In the genomic region with DNA sequence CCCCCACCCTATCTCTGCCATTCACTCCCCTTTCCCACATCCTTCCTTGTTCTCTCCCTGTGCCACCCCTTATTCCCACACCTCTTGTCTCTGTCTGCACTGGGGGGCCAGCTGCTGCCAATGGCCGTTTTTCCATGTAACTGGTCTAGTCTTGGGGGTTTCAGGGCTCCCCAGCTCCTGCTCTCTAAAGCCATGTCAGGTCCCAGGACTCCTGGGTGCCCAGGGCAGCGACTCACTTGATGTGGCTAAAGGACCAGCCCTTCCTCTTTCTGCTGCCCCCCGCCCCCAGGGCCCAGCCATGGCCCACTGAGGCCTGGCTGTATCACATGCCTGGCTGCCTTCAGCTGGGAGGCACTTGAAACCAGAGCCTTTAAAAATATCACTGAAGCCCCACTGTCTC, we compare ENCODE assay signal across 26 cellular contexts. TPM values are rescaled to one million over a fixed set of nuclear protein-coding genes. Genes with fewer than 3 reads are reported as not detected.
DNase-seq lines count a peak whose midpoint lies in the region; ATAC-seq and TF ChIP-seq lines count a peak whose summit lies in the region.
"Had no signal": no experiment of that assay in that cellular context is flagged by ENCODE, and none has a peak within 500 bp of the region (broad histone marks: within the 10 kb centered on the region; RNA-seq: fewer than 3 reads in every experiment).

No MANE protein-coding gene starts in this region.

- H3K27me3 ChIP-seq in aorta (ENCODE audit: control insufficient read depth in 1 of 2, insufficient read depth in 2 of 2, low read length in 1 of 2), result no peaks in the 10 kb centered on the region
- no peaks in the 10 kb centered on the region for H3K27me3 ChIP-seq in brain microvascular endothelial cell (replicated peaks)

- DNase-seq in stimulated activated naive CD8-positive, alpha-beta T cell treated with anti-CD3 and anti-CD28 coated beads, Interleukin-15, amount 100 ng/mL, for 72 hours, result no peak
- no peak for DNase-seq in stimulated activated naive CD8-positive, alpha-beta T cell treated with anti-CD3 and anti-CD28 coated beads, Interleukin-15, Interleukin-2, amounts not matched to agents 100 U/mL and 50 U/mL, for 24 hours
- DNase-seq in memory B cell (ENCODE audit: low spot score in 2 of 2) (no peak), aorta (peak; percentile 17 to 63), brain microvascular endothelial cell (no peak), Right ventricle myocardium superior (no peak), NCI-H524 treated with DMSO at 0.1 percent for 48 hours (lab: John Stamatoyannopoulos, UW) (no peak)
- DNase-seq: AML-193; C1 segment of cervical spinal cord; CD4-positive, CD25-positive, alpha-beta regulatory T cell; CD8-positive, alpha-beta memory T cell; COR-L47; DMS 273 treated with DMSO at 0.1 percent for 48 hours; DMS53; DND-41; EL; GM23248 had no signal

- H3K4me3 Mint-ChIP-seq in stimulated activated naive CD8-positive, alpha-beta T cell treated with anti-CD3 and anti-CD28 coated beads, Interleukin-15, amount 100 ng/mL, for 72 hours, result no peak overlapping the region
- H3K4me3 Mint-ChIP-seq in dendritic cell treated with granulocyte-macrophage colony-stimulating factor and Interleukin-4, amounts not matched to agents 40 ng/mL and 50 ng/mL, for 4 days, result no peak overlapping the region
- H3K4me3 Mint-ChIP-seq in memory B cell, result no peak overlapping the region
- H3K4me3 Mint-ChIP-seq: CD4-positive, CD25-positive, alpha-beta regulatory T cell; CD8-positive, alpha-beta memory T cell had no signal

- H3K27ac Mint-ChIP-seq in stimulated activated naive CD8-positive, alpha-beta T cell treated with anti-CD3 and anti-CD28 coated beads, Interleukin-15, amount 100 ng/mL, for 72 hours, result peak overlapping the region; percentile 31 to 88
- H3K27ac Mint-ChIP-seq in dendritic cell treated with granulocyte-macrophage colony-stimulating factor and Interleukin-4, amounts not matched to agents 40 ng/mL and 50 ng/mL, for 4 days, result peak overlapping the region; percentile 38
- H3K27ac Mint-ChIP-seq in memory B cell, result peak overlapping the region; percentile 74
- H3K27ac Mint-ChIP-seq: CD4-positive, CD25-positive, alpha-beta regulatory T cell had no signal

- no peaks in the 10 kb centered on the region for H3K9me3 Mint-ChIP-seq in stimulated activated naive CD8-positive, alpha-beta T cell treated with anti-CD3 and anti-CD28 coated beads, Interleukin-15, amount 100 ng/mL, for 72 hours
- H3K9me3 Mint-ChIP-seq in dendritic cell treated with granulocyte-macrophage colony-stimulating factor and Interleukin-4, amounts not matched to agents 40 ng/mL and 50 ng/mL, for 4 days, result no peaks in the 10 kb centered on the region
- no peaks in the 10 kb centered on the region for H3K9me3 Mint-ChIP-seq in memory B cell
- H3K9me3 Mint-ChIP-seq: CD4-positive, CD25-positive, alpha-beta regulatory T cell; CD8-positive, alpha-beta memory T cell had no signal

- no peaks in the 10 kb centered on the region for H3K36me3 ChIP-seq in aorta (ENCODE audit: control insufficient read depth in 1 of 2, insufficient read depth in 2 of 2, low read length in 1 of 2)
- H3K36me3 ChIP-seq in brain microvascular endothelial cell (replicated peaks), result no peaks in the 10 kb centered on the region
- H3K36me3 ChIP-seq: HAP-1 had no signal

- in situ Hi-C loops in brain microvascular endothelial cell (cut with HindIII; ENCODE audit: low pct_ligation_motif_present, low sequenced_read_pairs), result no loop called here

- H3K36me3 Mint-ChIP-seq in dendritic cell treated with granulocyte-macrophage colony-stimulating factor and Interleukin-4, amounts not matched to agents 40 ng/mL and 50 ng/mL, for 4 days (ENCODE audit: low read depth), result peaks cover 43% of the 10 kb centered on the region
- peaks cover 2% of the 10 kb centered on the region for H3K36me3 Mint-ChIP-seq in memory B cell

- no peak for TF ChIP-seq CTCF in brain microvascular endothelial cell (IDR thresholded peaks at IDR 0.05; ENCODE audit: low read depth, low read length, missing control alignments)

- H3K27ac ChIP-seq in aorta (ENCODE audit: low read depth in 1 of 2, low read length in 2 of 2) (no peak overlapping the region), brain microvascular endothelial cell (no peak overlapping the region)
- H3K27ac ChIP-seq: 22Rv1, A549, GM23248, HL-60 had no signal

- WGBS in aorta, 2 donors, result 52 to 88% methylated on average over 3 of the region's 3 CpGs

- H3K27me3 Mint-ChIP-seq in stimulated activated naive CD8-positive, alpha-beta T cell treated with anti-CD3 and anti-CD28 coated beads, Interleukin-15, amount 100 ng/mL, for 72 hours, result no peaks in the 10 kb centered on the region
- no peaks in the 10 kb centered on the region for H3K27me3 Mint-ChIP-seq in dendritic cell treated with granulocyte-macrophage colony-stimulating factor and Interleukin-4, amounts not matched to agents 40 ng/mL and 50 ng/mL, for 4 days
- H3K27me3 Mint-ChIP-seq in memory B cell, result no peaks in the 10 kb centered on the region
- H3K27me3 Mint-ChIP-seq: CD4-positive, CD25-positive, alpha-beta regulatory T cell had no signal

- H3K9me3 ChIP-seq in aorta (ENCODE audit: control insufficient read depth, low read length), result no peaks in the 10 kb centered on the region
- H3K9me3 ChIP-seq: A549, HAP-1 had no signal

- H3K4me3 ChIP-seq in aorta (ENCODE audit: low read length in 2 of 2) (no peak overlapping the region), brain microvascular endothelial cell (ENCODE audit: low read depth, low read length) (no peak overlapping the region)
- H3K4me3 ChIP-seq: A549, GM12878, GM23248, HAP-1 had no signal

- H3K4me1 ChIP-seq in aorta (ENCODE audit: control insufficient read depth in 1 of 2, insufficient read depth in 2 of 2, low read length in 2 of 2), result no peaks in the 10 kb centered on the region
- H3K4me1 ChIP-seq: A549, HAP-1 had no signal

- no peak for ATAC-seq in stimulated activated naive CD8-positive, alpha-beta T cell treated with anti-CD3 and anti-CD28 coated beads, Interleukin-15, amount 100 ng/mL, for 72 hours
- ATAC-seq in stimulated activated naive CD8-positive, alpha-beta T cell treated with anti-CD3 and anti-CD28 coated beads, Interleukin-15, Interleukin-2, amounts not matched to agents 100 U/mL and 50 U/mL, for 24 hours, result no peak
- ATAC-seq in memory B cell (ENCODE audit: low read depth) (no peak), aorta (ENCODE audit: low FRiP score) (no peak), Right ventricle myocardium superior (ENCODE audit: poor library complexity) (no peak)
- ATAC-seq: GM12878 had no signal

- intact Hi-C loops in dendritic cell treated with granulocyte-macrophage colony-stimulating factor and Interleukin-4, amounts not matched to agents 40 ng/mL and 50 ng/mL, for 4 days (cut with micrococcal nuclease), result no loop called here
- intact Hi-C loops in aorta (cut with DNase I) (no loop called here), Right ventricle myocardium superior (cut with DNase I) (no loop called here)

- peaks cover 10% of the 10 kb centered on the region for H3K4me1 Mint-ChIP-seq in stimulated activated naive CD8-positive, alpha-beta T cell treated with anti-CD3 and anti-CD28 coated beads, Interleukin-15, amount 100 ng/mL, for 72 hours
- H3K4me1 Mint-ChIP-seq in dendritic cell treated with granulocyte-macrophage colony-stimulating factor and Interleukin-4, amounts not matched to agents 40 ng/mL and 50 ng/mL, for 4 days (ENCODE audit: low read depth), result peaks cover 52% of the 10 kb centered on the region
- H3K4me1 Mint-ChIP-seq in memory B cell, result peaks cover 17% of the 10 kb centered on the region

RNA-seq across cellular contexts. Expression of gene NLGN3, which starts 10.0 kb away (rescaled TPM):
- total RNA-seq in aorta, result 1 to 10 TPM; 1.5 to 4.5 TPM
- polyA plus RNA-seq in aorta, result 1 to 10 TPM in 1 of 2 donors, under 1 TPM in 1; 0.63 to 1.2 TPM
- total RNA-seq in Right ventricle myocardium superior, result 0.38 TPM
- total RNA-seq: G401 had no signal

RNA-seq across cellular contexts. Expression of gene MED12, which starts 36.2 kb away (rescaled TPM):
- total RNA-seq in aorta (10 to 100 TPM; 51.5 to 68.4 TPM), Right ventricle myocardium superior (18.3 TPM)
- 10 to 100 TPM in 1 of 2 donors, 1 to 10 TPM in 1; 5.0 to 14.6 TPM for polyA plus RNA-seq in aorta

RNA-seq across cellular contexts. Expression of gene IL2RG, which starts 43.3 kb away (rescaled TPM):
- 1 to 10 TPM; 4.4 to 7.1 TPM for total RNA-seq in aorta
- polyA plus RNA-seq in aorta, result 1 to 10 TPM; 1.4 to 7.6 TPM
- 0.89 TPM for total RNA-seq in Right ventricle myocardium superior
- total RNA-seq: G401, GM23248, H4, HT1080 had no signal

RNA-seq across cellular contexts. Expression of gene CXorf65, which starts 48.1 kb away (rescaled TPM):
- total RNA-seq in aorta (not detected), Right ventricle myocardium superior (not detected)
- polyA plus RNA-seq in aorta, result under 1 TPM in 1 of 2 donors, not detected in 1; 0.26 TPM
- total RNA-seq: G401, GM23248, H4, HT1080 had no signal
- polyA plus RNA-seq: A549, GM23248 had no signal

RNA-seq across cellular contexts. Expression of gene FOXO4, which starts 59.0 kb away (rescaled TPM):
- total RNA-seq in aorta (10 to 100 TPM; 24.2 to 31.5 TPM), Right ventricle myocardium superior (55.6 TPM)
- polyA plus RNA-seq in aorta, result 10 to 100 TPM; 18.1 to 29.8 TPM

Comparison
In these comparisons a context has a peak if more than half of its experiments do, and no peak if none do; other contexts are left out.
1. DNase-seq: peak in aorta (2 of 2); none in stimulated activated naive CD8-positive, alpha-beta T cell treated with anti-CD3 and anti-CD28 coated beads, Interleukin-15, amount 100 ng/mL, for 72 hours (0 of 2), stimulated activated naive CD8-positive, alpha-beta T cell treated with anti-CD3 and anti-CD28 coated beads, Interleukin-15, Interleukin-2, amounts not matched to agents 100 U/mL and 50 U/mL, for 24 hours (single experiment), memory B cell (0 of 2), brain microvascular endothelial cell (single experiment), Right ventricle myocardium superior (single experiment) and NCI-H524 treated with DMSO at 0.1 percent for 48 hours (single experiment).
2. Peak in every context shown above with its lines, with median percentiles within 50 percentile points of each other: H3K27ac Mint-ChIP-seq.